ENCODE assay signal across 10 cellular contexts in genomic region chr2:148540022-148540421, GRCh38.
DNase-seq lines count a peak whose midpoint lies in the region; ATAC-seq and TF ChIP-seq lines count a peak whose summit lies in the region.
"Had no signal": no experiment of that assay in that cellular context is flagged by ENCODE, and none has a peak within 500 bp of the region (broad histone marks: within the 10 kb centered on the region; RNA-seq: fewer than 3 reads in every experiment).

No MANE protein-coding gene starts in this region.

- no peak overlapping the region for H3K4me3 Mint-ChIP-seq in natural killer cell treated with Interleukin-12 subunit alpha and Interleukin-12 subunit beta and Interleukin-15 and Interleukin-18, amount 100 ng/mL, for 72 hours
- H3K4me3 Mint-ChIP-seq in natural killer cell (no peak overlapping the region), nephron progenitor cell (no peak overlapping the region)
- no peak overlapping the region for H3K4me3 Mint-ChIP-seq in activated CD8-positive, alpha-beta memory T cell treated with anti-CD3 and anti-CD28 coated beads, Interleukin-2, amount 10 ng/mL, durations not matched to agents 7 days and 5 days
- H3K4me3 Mint-ChIP-seq in stimulated activated naive CD8-positive, alpha-beta T cell treated with anti-CD3 and anti-CD28 coated beads, Interleukin-15, amount 100 ng/mL, for 72 hours, result peak overlapping the region; percentile 46 to 56

- no peaks in the 10 kb centered on the region for H3K27me3 ChIP-seq in HAP-1 (ENCODE audit: low read depth)

- H3K4me1 Mint-ChIP-seq in natural killer cell treated with Interleukin-12 subunit alpha and Interleukin-12 subunit beta and Interleukin-15 and Interleukin-18, amount 100 ng/mL, for 72 hours (ENCODE audit: low read depth in 2 of 2), result peaks cover 8 to 10% of the 10 kb centered on the region in 2 donors
- H3K4me1 Mint-ChIP-seq in natural killer cell (no peaks in the 10 kb centered on the region), nephron progenitor cell (peaks cover 25% of the 10 kb centered on the region)
- H3K4me1 Mint-ChIP-seq in activated CD8-positive, alpha-beta memory T cell treated with anti-CD3 and anti-CD28 coated beads, Interleukin-2, amount 10 ng/mL, durations not matched to agents 7 days and 5 days, result peaks cover 17% of the 10 kb centered on the region
- H3K4me1 Mint-ChIP-seq in stimulated activated naive CD8-positive, alpha-beta T cell treated with anti-CD3 and anti-CD28 coated beads, Interleukin-15, amount 100 ng/mL, for 72 hours, result peaks cover 82% of the 10 kb centered on the region

- TF ChIP-seq CTCF in natural killer cell (IDR thresholded peaks at IDR 0.05), result no peak
- TF ChIP-seq CTCF in nephron progenitor cell (IDR thresholded peaks at IDR 0.05), result no peak

- in situ Hi-C loops in HAP-1 (cut with MboI; ENCODE audit: low sequenced_read_pairs), result no loop called here

- H3K9me3 Mint-ChIP-seq in natural killer cell treated with Interleukin-12 subunit alpha and Interleukin-12 subunit beta and Interleukin-15 and Interleukin-18, amount 100 ng/mL, for 72 hours, result no peaks in the 10 kb centered on the region
- H3K9me3 Mint-ChIP-seq in natural killer cell (no peaks in the 10 kb centered on the region), nephron progenitor cell (no peaks in the 10 kb centered on the region)
- H3K9me3 Mint-ChIP-seq in activated CD8-positive, alpha-beta memory T cell treated with anti-CD3 and anti-CD28 coated beads, Interleukin-2, amount 10 ng/mL, durations not matched to agents 7 days and 5 days (ENCODE audit: low read depth), result no peaks in the 10 kb centered on the region
- H3K9me3 Mint-ChIP-seq in stimulated activated naive CD8-positive, alpha-beta T cell treated with anti-CD3 and anti-CD28 coated beads, Interleukin-15, amount 100 ng/mL, for 72 hours, result peaks cover 0 to 8% of the 10 kb centered on the region in 2 donors

- H3K9me3 ChIP-seq in HAP-1, result no peaks in the 10 kb centered on the region

- H3K27me3 Mint-ChIP-seq in natural killer cell treated with Interleukin-12 subunit alpha and Interleukin-12 subunit beta and Interleukin-15 and Interleukin-18, amount 100 ng/mL, for 72 hours, result peaks cover 9 to 14% of the 10 kb centered on the region in 2 donors
- H3K27me3 Mint-ChIP-seq in natural killer cell (ENCODE audit: low read depth in 2 of 2) (peaks cover 0 to 2% of the 10 kb centered on the region in 2 donors), nephron progenitor cell (ENCODE audit: low read depth, poor library complexity) (peaks cover 9% of the 10 kb centered on the region)
- H3K27me3 Mint-ChIP-seq in activated CD8-positive, alpha-beta memory T cell treated with anti-CD3 and anti-CD28 coated beads, Interleukin-2, amount 10 ng/mL, durations not matched to agents 7 days and 5 days, result no peaks in the 10 kb centered on the region
- no peaks in the 10 kb centered on the region for H3K27me3 Mint-ChIP-seq in stimulated activated naive CD8-positive, alpha-beta T cell treated with anti-CD3 and anti-CD28 coated beads, Interleukin-15, amount 100 ng/mL, for 72 hours

- no peaks in the 10 kb centered on the region for H3K36me3 Mint-ChIP-seq in natural killer cell treated with Interleukin-12 subunit alpha and Interleukin-12 subunit beta and Interleukin-15 and Interleukin-18, amount 100 ng/mL, for 72 hours
- H3K36me3 Mint-ChIP-seq in natural killer cell, result no peaks in the 10 kb centered on the region
- no peaks in the 10 kb centered on the region for H3K36me3 Mint-ChIP-seq in activated CD8-positive, alpha-beta memory T cell treated with anti-CD3 and anti-CD28 coated beads, Interleukin-2, amount 10 ng/mL, durations not matched to agents 7 days and 5 days
- no peaks in the 10 kb centered on the region for H3K36me3 Mint-ChIP-seq in nephron progenitor cell (ENCODE audit: low read depth)

- DNase-seq in natural killer cell treated with Interleukin-12 subunit alpha and Interleukin-12 subunit beta and Interleukin-15 and Interleukin-18, amount 100 ng/mL, for 72 hours (ENCODE audit: low spot score), result no peak
- DNase-seq in natural killer cell (no peak), HAP-1 (ENCODE audit: low spot score in 2 of 2) (no peak), NCI-H1694 (lab: John Stamatoyannopoulos, UW) (no peak), nephron progenitor cell (no peak)
- DNase-seq in activated CD8-positive, alpha-beta memory T cell treated with anti-CD3 and anti-CD28 coated beads, Interleukin-2, amount 10 ng/mL, durations not matched to agents 7 days and 5 days, result no peak
- DNase-seq in stimulated activated naive CD8-positive, alpha-beta T cell treated with anti-CD3 and anti-CD28 coated beads, Interleukin-15, amount 100 ng/mL, for 72 hours, result peak in 1 of 2 donors; percentile 45
- DNase-seq: caudate nucleus, NCI-H1694 treated with DMSO at 0.1 percent for 48 hours had no signal

- no peaks in the 10 kb centered on the region for H3K4me1 ChIP-seq in HAP-1

- ATAC-seq in natural killer cell treated with Interleukin-12 subunit alpha and Interleukin-12 subunit beta and Interleukin-15 and Interleukin-18, amount 100 ng/mL, for 72 hours, result peak in 1 of 2 donors; percentile 39
- ATAC-seq in natural killer cell, result no peak
- ATAC-seq in HG02678 (IDR thresholded peaks at IDR 0.05; ENCODE audit: unreplicated experiment), result peak; percentile 53
- ATAC-seq in activated CD8-positive, alpha-beta memory T cell treated with anti-CD3 and anti-CD28 coated beads, Interleukin-2, amount 10 ng/mL, durations not matched to agents 7 days and 5 days, result peak; percentile 53
- peak; percentile 85 for ATAC-seq in stimulated activated naive CD8-positive, alpha-beta T cell treated with anti-CD3 and anti-CD28 coated beads, Interleukin-15, amount 100 ng/mL, for 72 hours

- intact Hi-C loops in natural killer cell (cut with micrococcal nuclease), result no loop called here

- CTCF ChIA-PET in activated CD8-positive, alpha-beta memory T cell treated with anti-CD3 and anti-CD28 coated beads, Interleukin-2, amount 10 ng/mL, durations not matched to agents 7 days and 5 days (lab: Charles Lee), result interaction anchor here (0.6 to 3.0 kb wide), 3 partner anchors 12 to 19 kb away, joined by 3 to 14 read pairs (median 7); no protein-coding TSS in a partner anchor

- peak overlapping the region; percentile 42 to 46 for H3K27ac Mint-ChIP-seq in natural killer cell treated with Interleukin-12 subunit alpha and Interleukin-12 subunit beta and Interleukin-15 and Interleukin-18, amount 100 ng/mL, for 72 hours
- H3K27ac Mint-ChIP-seq in natural killer cell (no peak overlapping the region), nephron progenitor cell (no peak overlapping the region)
- H3K27ac Mint-ChIP-seq in activated CD8-positive, alpha-beta memory T cell treated with anti-CD3 and anti-CD28 coated beads, Interleukin-2, amount 10 ng/mL, durations not matched to agents 7 days and 5 days, result peak overlapping the region; percentile 34
- peak overlapping the region; percentile 92 to 95 for H3K27ac Mint-ChIP-seq in stimulated activated naive CD8-positive, alpha-beta T cell treated with anti-CD3 and anti-CD28 coated beads, Interleukin-15, amount 100 ng/mL, for 72 hours

- H3K36me3 ChIP-seq in HAP-1 (replicated peaks), result no peaks in the 10 kb centered on the region

- no peak overlapping the region for H3K4me3 ChIP-seq in HAP-1

Comparison
In these comparisons a context has a peak if more than half of its experiments do, and no peak if none do; other contexts are left out.
1. H3K27ac Mint-ChIP-seq: peak in natural killer cell treated with Interleukin-12 subunit alpha and Interleukin-12 subunit beta and Interleukin-15 and Interleukin-18, amount 100 ng/mL, for 72 hours (2 of 2), activated CD8-positive, alpha-beta memory T cell treated with anti-CD3 and anti-CD28 coated beads, Interleukin-2, amount 10 ng/mL, durations not matched to agents 7 days and 5 days (single experiment) and stimulated activated naive CD8-positive, alpha-beta T cell treated with anti-CD3 and anti-CD28 coated beads, Interleukin-15, amount 100 ng/mL, for 72 hours (2 of 2); none in natural killer cell (0 of 2) and nephron progenitor cell (single experiment).
2. ATAC-seq: peak in HG02678 (single experiment), activated CD8-positive, alpha-beta memory T cell treated with anti-CD3 and anti-CD28 coated beads, Interleukin-2, amount 10 ng/mL, durations not matched to agents 7 days and 5 days (single experiment) and stimulated activated naive CD8-positive, alpha-beta T cell treated with anti-CD3 and anti-CD28 coated beads, Interleukin-15, amount 100 ng/mL, for 72 hours (single experiment); none in natural killer cell (0 of 3).
3. H3K4me3 Mint-ChIP-seq: peak in stimulated activated naive CD8-positive, alpha-beta T cell treated with anti-CD3 and anti-CD28 coated beads, Interleukin-15, amount 100 ng/mL, for 72 hours (2 of 2); none in natural killer cell treated with Interleukin-12 subunit alpha and Interleukin-12 subunit beta and Interleukin-15 and Interleukin-18, amount 100 ng/mL, for 72 hours (single experiment), natural killer cell (single experiment), activated CD8-positive, alpha-beta memory T cell treated with anti-CD3 and anti-CD28 coated beads, Interleukin-2, amount 10 ng/mL, durations not matched to agents 7 days and 5 days (single experiment) and nephron progenitor cell (single experiment).